20 cellular contexts compared by ENCODE assay signal in genomic region chr1:172777767-172778166, GRCh38.
DNase-seq lines count a peak whose midpoint lies in the region; ATAC-seq, FAIRE-seq and TF ChIP-seq lines count a peak whose summit lies in the region.
"Had no signal": no experiment of that assay in that cellular context is flagged by ENCODE, and none has a peak within 500 bp of the region (broad histone marks: within the 10 kb centered on the region; RNA-seq: fewer than 3 reads in every experiment).

No MANE protein-coding gene starts in this region.

- no peaks in the 10 kb centered on the region for H3K9me3 Mint-ChIP-seq in natural killer cell
- H3K9me3 Mint-ChIP-seq: CD4-positive, alpha-beta T cell had no signal

- no CpG with 5 or more reads among the region's 3 CpGs for WGBS in IMR-90 (ENCODE audit: extremely low coverage in 2 of 2, insufficient read length in 1 of 2), 2 experiments
- WGBS in H1 (ENCODE audit: extremely low coverage in 1 of 2, insufficient coverage in 1 of 2, insufficient read length in 1 of 2, insufficient replicate concordance in 2 of 2, low coverage in 1 of 2, low lambda C conversion rate in 2 of 2, missing lambda C conversion rate in 1 of 2), 2 experiments: 81% methylated on average over 3 of the region's 3 CpGs; no CpG with 5 or more reads in 1 of the 2 experiments

- H3K18ac ChIP-seq in IMR-90 (ENCODE audit: low read depth, low read length): no peak overlapping the region; the same call in 1 of the 2 replicates
- H3K18ac ChIP-seq in H1 (ENCODE audit: extremely low read depth, low read length): no peak overlapping the region

- POLR2A ChIA-PET in IMR-90 (lab: Charles Lee; ENCODE audit: unreplicated experiment): no interaction called here
- POLR2A ChIA-PET in H1 (lab: Charles Lee; ENCODE audit: partially characterized antibody): no interaction called here

- H3K27me3 ChIP-seq in IMR-90 (ENCODE audit: control insufficient read depth, insufficient read depth, low read length) (no peaks in the 10 kb centered on the region; the same call in none of the 2 replicates), H1 (replicated peaks in 1 of 4; ENCODE audit: control insufficient read depth in 3 of 4, extremely low read depth in 1 of 4, insufficient read depth in 3 of 4, low read length in 3 of 4) (peaks cover 0 to 1% (median 0%) of the 10 kb centered on the region in 4 experiments; a peak in 1 of 7 replicates)
- H3K27me3 ChIP-seq: BE2C had no signal

- H2BK5ac ChIP-seq in IMR-90 (ENCODE audit: low read depth, low read length, poor library complexity, severe bottlenecking) (no peak overlapping the region), H1 (ENCODE audit: low read depth, low read length) (no peak overlapping the region)

- H3K14ac ChIP-seq in IMR-90 (replicated peaks; ENCODE audit: low read depth, low read length): no peak overlapping the region
- H3K14ac ChIP-seq in H1 (ENCODE audit: insufficient read length): no peak overlapping the region

- 0 out of 2 replicates have a peak, but pooled peaks cover 1% of the 10 kb centered on the region for H3K4me1 ChIP-seq in IMR-90 (ENCODE audit: control insufficient read depth, insufficient read depth, low read length)
- no peaks in the 10 kb centered on the region; a peak in 1 of 7 replicates for H3K4me1 ChIP-seq in H1 (replicated peaks in 1 of 4; ENCODE audit: control insufficient read depth in 3 of 4, insufficient read depth in 4 of 4, low read length in 3 of 4)
- H3K4me1 ChIP-seq: Caco-2, HAP-1 had no signal

- intact Hi-C loops in IMR-90 (cut with micrococcal nuclease) (no loop called here), natural killer cell (cut with micrococcal nuclease) (no loop called here)

- no peaks in the 10 kb centered on the region for H3K23me2 ChIP-seq in H1 (ENCODE audit: low read depth, low read length)

- H2BK120ac ChIP-seq in IMR-90 (ENCODE audit: low read depth, low read length) (no peak overlapping the region), H1 (replicated peaks; ENCODE audit: low read depth, low read length) (no peak overlapping the region)

- H4K20me1 ChIP-seq in IMR-90 (ENCODE audit: insufficient read depth, low read length): no peaks in the 10 kb centered on the region
- no peaks in the 10 kb centered on the region for H4K20me1 ChIP-seq in H1 (replicated peaks in 1 of 2; ENCODE audit: control insufficient read depth in 1 of 2, insufficient read depth in 2 of 2, low read length in 2 of 2)

- no peak overlapping the region for H2AFZ ChIP-seq in IMR-90 (replicated peaks; ENCODE audit: low read length, poor library complexity)
- peak overlapping the region; percentile 33; the same call in 1 of the 2 replicates for H2AFZ ChIP-seq in H1 (ENCODE audit: low read length)
- H2AFZ ChIP-seq: GM23248 had no signal

- ATAC-seq in IMR-90 (ENCODE audit: low read depth): no peak
- ATAC-seq in natural killer cell: no peak
- no peak for ATAC-seq in GM18502 (IDR thresholded peaks at IDR 0.05; ENCODE audit: poor library complexity, unreplicated experiment)
- ATAC-seq: HepG2 had no signal

- H3K9me1 ChIP-seq in IMR-90 (ENCODE audit: insufficient read depth, low read length): no peaks in the 10 kb centered on the region

- CTCF ChIA-PET in IMR-90 (lab: Yijun Ruan, JAX) (no interaction called here), H1 (lab: Charles Lee; ENCODE audit: partially characterized antibody) (interaction anchor here (1.1 kb wide), 3 partner anchors 9 to 34 kb away, joined by 3 read pairs; no protein-coding TSS in a partner anchor)

- H3K4me2 ChIP-seq in IMR-90 (ENCODE audit: low read depth, low read length) (no peak overlapping the region), H1 (ENCODE audit: insufficient read depth in 1 of 2, low read depth in 2 of 2, low read length in 2 of 2) (no peak overlapping the region)

- dilution Hi-C loops in IMR-90 (cut with HindIII; ENCODE audit: low sequenced_read_pairs, unreplicated experiment): no loop called here

- no peak overlapping the region for H3K4ac ChIP-seq in IMR-90 (ENCODE audit: low read depth, low read length)
- no peak overlapping the region for H3K4ac ChIP-seq in H1 (replicated peaks; ENCODE audit: insufficient read length, low read depth, low read length)

- no peak for DNase-seq in IMR-90
- DNase-seq in H1 (ENCODE audit: low read depth in 1 of 2, low spot score in 2 of 2): no peak
- peak; percentile 43 for DNase-seq in iPS-NIHi7 (ENCODE audit: extremely low spot score)
- no peak for DNase-seq in activated CD4-positive, alpha-beta T cell treated with anti-CD3 and anti-CD28 coated beads for 48 hours
- DNase-seq in natural killer cell: no peak
- no peak for DNase-seq in cortex of kidney (lab: John Stamatoyannopoulos, UW)
- DNase-seq: ACHN; BE2C; C1 segment of cervical spinal cord; Caco-2; CD4-positive, alpha-beta T cell; KG1 had no signal

- no peaks in the 10 kb centered on the region for H3K27me3 Mint-ChIP-seq in natural killer cell (ENCODE audit: low read depth in 2 of 2)
- H3K27me3 Mint-ChIP-seq: CD4-positive, alpha-beta T cell had no signal

- BruUV-seq in IMR-90 (replicated peaks; lab: Mats Ljungman, UMichigan): no TSS peak

- no peak overlapping the region for H3K27ac Mint-ChIP-seq in natural killer cell
- H3K27ac Mint-ChIP-seq: CD4-positive, alpha-beta T cell had no signal

- H3K56ac ChIP-seq in IMR-90 (ENCODE audit: extremely low read depth, insufficient read depth, low read length) (no peak overlapping the region), H1 (replicated peaks; ENCODE audit: insufficient read length, low read depth, low read length) (no peak overlapping the region)

- TF ChIP-seq CTCF in IMR-90 (conservative IDR thresholded peaks at IDR 0.05; ENCODE audit: low read depth, low read length) (no peak), H1 (IDR thresholded peaks at IDR 0.05; ENCODE audit: control extremely low read depth in 1 of 3, insufficient read depth in 1 of 3, low read depth in 1 of 3, low read length in 3 of 3) (no peak), natural killer cell (IDR thresholded peaks at IDR 0.05) (no peak)

- in situ Hi-C loops in IMR-90 (cut with MboI; ENCODE audit: low sequenced_read_pairs): no loop called here

- H3K36me3 ChIP-seq in IMR-90 (ENCODE audit: control insufficient read depth, insufficient read depth, low read length) (no peaks in the 10 kb centered on the region), H1 (ENCODE audit: control insufficient read depth in 2 of 4, insufficient read depth in 4 of 4, low read length in 3 of 4) (no peaks in the 10 kb centered on the region)
- H3K36me3 ChIP-seq: BE2C, HAP-1 had no signal

- H3K4me3 ChIP-seq in IMR-90 (ENCODE audit: insufficient read depth, low read depth, low read length) (no peak overlapping the region), H1 (ENCODE audit: extremely low read depth in 1 of 4, insufficient read depth in 2 of 4, low read depth in 3 of 4, low read length in 4 of 4) (no peak overlapping the region)
- H3K4me3 ChIP-seq: GM23248, HAP-1 had no signal

- H4K91ac ChIP-seq in IMR-90 (ENCODE audit: insufficient read depth, low read depth, low read length): no peak overlapping the region
- no peak overlapping the region for H4K91ac ChIP-seq in H1 (replicated peaks; ENCODE audit: insufficient read length, low read length)

- H3K23ac ChIP-seq in IMR-90 (ENCODE audit: low read depth, low read length) (no peak overlapping the region), H1 (ENCODE audit: insufficient read length) (no peak overlapping the region)

- 0 out of 2 replicates have a peak, but pooled peaks cover 2% of the 10 kb centered on the region for H3K9me3 ChIP-seq in IMR-90 (ENCODE audit: control insufficient read depth, insufficient read depth, low read length)
- no peaks in the 10 kb centered on the region for H3K9me3 ChIP-seq in H1 (ENCODE audit: insufficient read depth in 2 of 2, low read depth in 1 of 2, low read length in 1 of 2)
- H3K9me3 ChIP-seq: BE2C, Caco-2, HAP-1 had no signal

- H4K8ac ChIP-seq in IMR-90 (ENCODE audit: low read depth in 2 of 2, low read length in 2 of 2): no peak overlapping the region
- H4K8ac ChIP-seq in H1 (ENCODE audit: extremely low read depth, insufficient read depth, low read length): no peak overlapping the region

- no peak for TF ChIP-seq RAD21 in IMR-90 (IDR thresholded peaks at IDR 0.05; ENCODE audit: low read length)
- no peak for TF ChIP-seq RAD21 in H1 (IDR thresholded peaks at IDR 0.05 in 1 of 2, conservative IDR thresholded peaks at IDR 0.05 in 1 of 2; ENCODE audit: low read depth in 2 of 2, low read length in 2 of 2)

- H2BK15ac ChIP-seq in IMR-90 (ENCODE audit: low read depth, low read length) (no peak overlapping the region), H1 (ENCODE audit: low read length) (no peak overlapping the region)

- H3K79me1 ChIP-seq in IMR-90 (ENCODE audit: low read depth in 1 of 2, low read length in 2 of 2): no peaks in the 10 kb centered on the region
- H3K79me1 ChIP-seq in H1 (ENCODE audit: low read depth, low read length): no peaks in the 10 kb centered on the region

- FAIRE-seq in H1 (lab: Jason Lieb, UNC): no peak
- FAIRE-seq: A204.1, D721Med, G401.6, GM12891, HepG2 had no signal

- TF ChIP-seq POLR2A in IMR-90 (IDR thresholded peaks at IDR 0.05; ENCODE audit: low read depth, low read length) (no peak), H1 (IDR thresholded peaks at IDR 0.05; ENCODE audit: control extremely low read depth in 1 of 2, low read depth in 2 of 2, low read length in 2 of 2) (no peak)

- H2AK9ac ChIP-seq in IMR-90 (replicated peaks; ENCODE audit: low read depth, low read length, poor library complexity): no peak overlapping the region

- H3K36me3 Mint-ChIP-seq in natural killer cell: no peaks in the 10 kb centered on the region

- no peak overlapping the region for H2BK12ac ChIP-seq in H1 (ENCODE audit: low read depth, low read length)

- H2AK5ac ChIP-seq in IMR-90 (ENCODE audit: low read depth, low read length): no peak overlapping the region
- H2AK5ac ChIP-seq in H1 (ENCODE audit: low read depth, low read length): no peak overlapping the region

- H3K9ac ChIP-seq in IMR-90 (ENCODE audit: low read depth, low read length) (no peak overlapping the region), H1 (replicated peaks in 1 of 4; ENCODE audit: extremely low read depth in 1 of 4, low read depth in 3 of 4, low read length in 3 of 4) (no peak overlapping the region)
- H3K9ac ChIP-seq: GM23248 had no signal

- no peaks in the 10 kb centered on the region for H3K79me2 ChIP-seq in H1 (ENCODE audit: control insufficient read depth in 1 of 2, insufficient read depth in 2 of 2, low read length in 2 of 2)

- no peak for TF ChIP-seq EP300 in H1 (IDR thresholded peaks at IDR 0.05; ENCODE audit: borderline replicate concordance in 1 of 2, low read depth in 2 of 2, low read length in 2 of 2)

- H2BK20ac ChIP-seq in IMR-90 (ENCODE audit: low read depth, low read length) (peak overlapping the region; percentile 37; the same call in 1 of the 2 replicates), H1 (ENCODE audit: low read length) (no peak overlapping the region)

- no peak overlapping the region for H4K5ac ChIP-seq in IMR-90 (ENCODE audit: low read depth, low read length)
- no peak overlapping the region for H4K5ac ChIP-seq in H1 (ENCODE audit: insufficient read length, low read depth, low read length)

- peaks cover 28 to 34% of the 10 kb centered on the region in 2 donors for H3K4me1 Mint-ChIP-seq in natural killer cell

- H3K27ac ChIP-seq in IMR-90 (ENCODE audit: insufficient read depth, low read length) (no peak overlapping the region), H1 (ENCODE audit: low read depth, low read length) (no peak overlapping the region)
- H3K27ac ChIP-seq: GM23248 had no signal

- H3K4me3 Mint-ChIP-seq in natural killer cell: no peak overlapping the region
- H3K4me3 Mint-ChIP-seq: CD4-positive, alpha-beta T cell had no signal
